ENCODE assay signal across 20 cellular contexts in genomic region chr16:31076319-31076718, GRCh38. TPM values are rescaled to one million over a fixed set of nuclear protein-coding genes. Genes with fewer than 3 reads are reported as not detected.
DNase-seq lines count a peak whose midpoint lies in the region; ATAC-seq, FAIRE-seq and TF ChIP-seq lines count a peak whose summit lies in the region.
"Had no signal": no experiment of that assay in that cellular context is flagged by ENCODE, and none has a peak within 500 bp of the region (broad histone marks: within the 10 kb centered on the region; RNA-seq: fewer than 3 reads in every experiment).

No MANE protein-coding gene starts in this region.

- H3K79me2 ChIP-seq in HepG2 (ENCODE audit: insufficient read depth, low read length) = peaks cover 37% of the 10 kb centered on the region

- peaks cover 27% of the 10 kb centered on the region for H3K36me3 Mint-ChIP-seq in WTC11

- DNase-seq in Right ventricle myocardium inferior (ENCODE audit: missing footprints) (peak; percentile 56), cardiac septum (ENCODE audit: low spot score) (no peak), WTC11 (ENCODE audit: low spot score) (no peak), HepG2 (ENCODE audit: low spot score) (no peak), upper lobe of right lung (no peak), occipital lobe (lab: John Stamatoyannopoulos, UW) (no peak), vagina (ENCODE audit: extremely low spot score in 2 of 2) (no peak), coronary artery (ENCODE audit: low spot score) (no peak)
- DNase-seq: activated CD8-positive, alpha-beta memory T cell treated with anti-CD3 and anti-CD28 coated beads, Interleukin-2, amount 50 U/mL, for 48 hours; GF-D8; HFFc6; midbrain; NCI-H1048; NCI-H2081; NCI-H510A treated with DMSO at 0.1 percent for 48 hours had no signal

- H3K4me3 ChIP-seq in HepG2 (replicated peaks in 1 of 3; ENCODE audit: insufficient read depth in 1 of 3, low read depth in 2 of 3, low read length in 3 of 3) = no peak overlapping the region
- H3K4me3 ChIP-seq in upper lobe of right lung = no peak overlapping the region
- no peak overlapping the region for H3K4me3 ChIP-seq in vagina
- no peak overlapping the region for H3K4me3 ChIP-seq in coronary artery
- H3K4me3 ChIP-seq: esophagus muscularis mucosa had no signal

- peak overlapping the region; percentile 90 for H3K4me3 Mint-ChIP-seq in WTC11

- no peak overlapping the region for H3K27ac Mint-ChIP-seq in WTC11

- H3K4me1 Mint-ChIP-seq in WTC11 = peaks cover 19% of the 10 kb centered on the region

- no peak overlapping the region for H2AFZ ChIP-seq in HepG2 (ENCODE audit: low read length)

- no peak for TF ChIP-seq CTCF in WTC11 (IDR thresholded peaks at IDR 0.05)
- TF ChIP-seq CTCF in HepG2 (CRISPR knock-in tag; IDR thresholded peaks at IDR 0.05) = no peak
- TF ChIP-seq CTCF in upper lobe of right lung (IDR thresholded peaks at IDR 0.05) = no peak
- no peak for TF ChIP-seq CTCF in vagina (IDR thresholded peaks at IDR 0.05)
- TF ChIP-seq CTCF in coronary artery (IDR thresholded peaks at IDR 0.05) = no peak

- CTCF ChIA-PET in WTC11 (lab: Charles Lee) = no interaction called here
- CTCF ChIA-PET in HepG2 (lab: Yijun Ruan, JAX; ENCODE audit: low intra/inter-chr PET ratio, low total read pairs) = no interaction called here

- in situ Hi-C loops in HepG2 (cut with HindIII; ENCODE audit: extremely low pct_ligation_motif_present, low pct_unique_long_range_greater_than_20kb) = no loop called here

- H3K9ac ChIP-seq in HepG2 (ENCODE audit: insufficient read depth, low read depth, low read length) = peak overlapping the region; percentile 2; the same call in 1 of the 2 replicates
- H3K9ac ChIP-seq: KMS-11 had no signal

- H3K27ac ChIP-seq in HepG2 (ENCODE audit: extremely low read length, insufficient read depth, low read length) (no peak overlapping the region), upper lobe of right lung (no peak overlapping the region), vagina (no peak overlapping the region), coronary artery (no peak overlapping the region)
- H3K27ac ChIP-seq: esophagus muscularis mucosa, KMS-11 had no signal

- H3K4me1 ChIP-seq in HepG2 (ENCODE audit: insufficient read depth, low read length) (peaks cover 19% of the 10 kb centered on the region), upper lobe of right lung (peaks cover 22% of the 10 kb centered on the region), vagina (peaks cover 31% of the 10 kb centered on the region)

- no peak overlapping the region for H3K4me2 ChIP-seq in HepG2 (ENCODE audit: low read depth, low read length)

- TF ChIP-seq EP300 in HepG2 (IDR thresholded peaks at IDR 0.05; ENCODE audit: low read depth in 2 of 2, low read length in 2 of 2) (no peak), HepG2 (CRISPR knock-in tag; IDR thresholded peaks at IDR 0.05; ENCODE audit: borderline replicate concordance) (no peak)

- no peak; a peak in 1 of 4 replicates for TF ChIP-seq POLR2A in HepG2 (IDR thresholded peaks at IDR 0.05; ENCODE audit: insufficient read depth in 1 of 2, low read depth in 2 of 2, low read length in 2 of 2)
- no peak for TF ChIP-seq POLR2A in vagina (IDR thresholded peaks at IDR 0.05)

- WGBS in HepG2 (ENCODE audit: low lambda C conversion rate) = 85% methylated on average over 16 of the region's 16 CpGs

- POLR2A ChIA-PET in WTC11 (lab: Charles Lee) (no interaction called here), HepG2 (lab: Yijun Ruan, JAX) (interaction anchor here (0.9 to 1.4 kb wide), 2 partner anchors 17 to 41 kb away, joined by 4 to 5 read pairs; partner anchors contain the start of gene KAT8)

- intact Hi-C loops in Right ventricle myocardium inferior (cut with DNase I) = loop anchor here (10.0 kb wide), 1 partner anchor 378 kb away; the partner anchor contains the start of gene ARMC5
- intact Hi-C loops in cardiac septum (cut with DNase I) = loop anchor here (5.0 kb wide), 1 partner anchor 89 kb away; the partner anchor contains the start of gene HSD3B7
- intact Hi-C loops in HepG2 (cut with micrococcal nuclease; ENCODE audit: unreplicated experiment) = no loop called here
- intact Hi-C loops in upper lobe of right lung (cut with DNase I) = no loop called here
- intact Hi-C loops in vagina (cut with DNase I) = loop anchor here (10.0 kb wide), 1 partner anchor 92 kb away; the partner anchor contains the start of gene HSD3B7

- no peak for TF ChIP-seq RAD21 in HepG2 (CRISPR knock-in tag; IDR thresholded peaks at IDR 0.05)

- no peaks in the 10 kb centered on the region for H4K20me1 ChIP-seq in HepG2 (ENCODE audit: insufficient read depth, low read length)

- ATAC-seq in Right ventricle myocardium inferior (no peak), WTC11 (no peak), HepG2 (no peak), upper lobe of right lung (no peak)
- ATAC-seq: sciatic nerve had no signal

- no peaks in the 10 kb centered on the region for H3K27me3 Mint-ChIP-seq in WTC11 (ENCODE audit: low read depth)
- H3K27me3 Mint-ChIP-seq: stimulated activated naive CD8-positive, alpha-beta T cell treated with anti-CD3 and anti-CD28 coated beads, Interleukin-15, Interleukin-2, amounts not matched to agents 100 ng/mL and 50 ng/mL, for 24 hours had no signal

- no peak for FAIRE-seq in HepG2 (lab: Jason Lieb, UNC)
- FAIRE-seq: urothelium cell line had no signal

- H3K36me3 ChIP-seq in HepG2 (replicated peaks in 1 of 2; ENCODE audit: control insufficient read depth in 1 of 2, insufficient read depth in 2 of 2, low read length in 2 of 2) = peaks cover 27 to 44% of the 10 kb centered on the region in 2 experiments; a peak in 4 of 5 replicates
- H3K36me3 ChIP-seq in upper lobe of right lung = peaks cover 51% of the 10 kb centered on the region
- H3K36me3 ChIP-seq in vagina = peaks cover 0 to 51% of the 10 kb centered on the region in 2 donors

- no peaks in the 10 kb centered on the region for H3K9me3 ChIP-seq in HepG2 (ENCODE audit: low read length)
- no peaks in the 10 kb centered on the region for H3K9me3 ChIP-seq in upper lobe of right lung
- no peaks in the 10 kb centered on the region for H3K9me3 ChIP-seq in vagina
- H3K9me3 ChIP-seq: esophagus muscularis mucosa had no signal

- H3K9me3 Mint-ChIP-seq in WTC11 = no peaks in the 10 kb centered on the region
- H3K9me3 Mint-ChIP-seq: HFFc6; stimulated activated naive CD8-positive, alpha-beta T cell treated with anti-CD3 and anti-CD28 coated beads, Interleukin-15, Interleukin-2, amounts not matched to agents 100 ng/mL and 50 ng/mL, for 24 hours had no signal

- BruUV-seq in HepG2 (replicated peaks; lab: Mats Ljungman, UMichigan) = no TSS peak

- H3K27me3 ChIP-seq in HepG2 (ENCODE audit: control insufficient read depth in 1 of 2, insufficient read depth in 2 of 2, low read length in 2 of 2) (no peaks in the 10 kb centered on the region; a peak in 1 of 5 replicates), upper lobe of right lung (no peaks in the 10 kb centered on the region), vagina (no peaks in the 10 kb centered on the region)
- H3K27me3 ChIP-seq: esophagus muscularis mucosa had no signal

RNA-seq across cellular contexts. Expression of gene ZNF646, which starts 2.1 kb away (rescaled TPM):
- total RNA-seq in Right ventricle myocardium inferior = 9.9 TPM
- 9.6 TPM for total RNA-seq in cardiac septum
- total RNA-seq in WTC11 (2021) = 26.7 to 29.3 TPM (median 29.1 TPM) in 3 replicates
- 7.8 and 10.9 TPM in 2 replicates for total RNA-seq in HepG2 (2016; rRNA removed; fragmentation: Illumina TruSeq; extraction: Trizol)
- total RNA-seq in HepG2 (2016; cell fraction: cytosol; rRNA removed; fragmentation: Illumina TruSeq; extraction: Trizol; ENCODE audit: low read depth) = 1.7 and 2.4 TPM in 2 replicates
- total RNA-seq in HepG2 (2016; cell fraction: insoluble cytoplasmic fraction; rRNA removed; fragmentation: Illumina TruSeq; extraction: Trizol) = 6.8 and 11.1 TPM in 2 replicates
- 5.0 and 5.3 TPM in 2 replicates for total RNA-seq in HepG2 (2016; cell fraction: membrane; rRNA removed; fragmentation: Illumina TruSeq; extraction: Trizol)
- 14.4 and 16.7 TPM in 2 replicates for total RNA-seq in HepG2 (2016; cell fraction: nucleus; rRNA removed; fragmentation: Illumina TruSeq; extraction: Trizol)
- 3.4 and 4.4 TPM in 2 replicates for polyA plus RNA-seq in HepG2 (2011; rRNA removed)
- 2.2 and 2.9 TPM in 2 replicates for polyA plus RNA-seq in HepG2 (2011; cell fraction: cytosol; rRNA removed)
- polyA plus RNA-seq in HepG2 (2011; cell fraction: nucleus; rRNA removed) = 19.6 and 21.3 TPM in 2 replicates
- polyA plus RNA-seq in HepG2 (2012) = 5.6 and 5.8 TPM in 2 replicates
- 0.38 and 0.43 TPM in 2 replicates for polyA plus RNA-seq in HepG2 (2016; cell fraction: cytosol; fragmentation: Illumina TruSeq; extraction: Trizol; ENCODE audit: low read depth)
- 3.7 and 4.7 TPM in 2 replicates for polyA plus RNA-seq in HepG2 (2016; cell fraction: insoluble cytoplasmic fraction; fragmentation: Illumina TruSeq; extraction: Trizol; ENCODE audit: low read depth)
- 0.90 and 0.94 TPM in 2 replicates for polyA plus RNA-seq in HepG2 (2016; cell fraction: membrane; fragmentation: Illumina TruSeq; extraction: Trizol; ENCODE audit: low read depth)
- 22.6 and 23.3 TPM in 2 replicates for polyA plus RNA-seq in HepG2 (2016; cell fraction: nucleus; fragmentation: Illumina TruSeq; extraction: Trizol; ENCODE audit: insufficient read depth, low read depth)
- polyA minus RNA-seq in HepG2 (2011; rRNA and poly(A)+ RNA removed; ENCODE audit: low replicate concordance) = 29.7 and 32.7 TPM in 2 replicates
- 4.2 and 5.8 TPM in 2 replicates for polyA minus RNA-seq in HepG2 (2011; cell fraction: cytosol; rRNA and poly(A)+ RNA removed)
- 26.1 and 29.9 TPM in 2 replicates for polyA minus RNA-seq in HepG2 (2011; cell fraction: nucleus; rRNA and poly(A)+ RNA removed)
- 20.6 TPM for total RNA-seq in upper lobe of right lung
- 16.5 TPM for total RNA-seq in occipital lobe
- total RNA-seq in vagina = 10.6 TPM

RNA-seq across cellular contexts. Expression of gene ZNF668, which starts 2.3 kb away (rescaled TPM):
- total RNA-seq in Right ventricle myocardium inferior = 5.3 TPM
- total RNA-seq in cardiac septum = 5.9 TPM
- total RNA-seq in WTC11 (2021) = 13.5 to 17.3 TPM (median 16.6 TPM) in 3 replicates
- total RNA-seq in HepG2 (2016; rRNA removed; fragmentation: Illumina TruSeq; extraction: Trizol) = 7.5 and 9.8 TPM in 2 replicates
- total RNA-seq in HepG2 (2016; cell fraction: cytosol; rRNA removed; fragmentation: Illumina TruSeq; extraction: Trizol; ENCODE audit: low read depth) = 1.9 and 3.1 TPM in 2 replicates
- 6.4 and 9.6 TPM in 2 replicates for total RNA-seq in HepG2 (2016; cell fraction: insoluble cytoplasmic fraction; rRNA removed; fragmentation: Illumina TruSeq; extraction: Trizol)
- 4.6 and 4.9 TPM in 2 replicates for total RNA-seq in HepG2 (2016; cell fraction: membrane; rRNA removed; fragmentation: Illumina TruSeq; extraction: Trizol)
- total RNA-seq in HepG2 (2016; cell fraction: nucleus; rRNA removed; fragmentation: Illumina TruSeq; extraction: Trizol) = 6.1 and 6.8 TPM in 2 replicates
- 3.8 and 4.0 TPM in 2 replicates for polyA plus RNA-seq in HepG2 (2011; rRNA removed)
- polyA plus RNA-seq in HepG2 (2011; cell fraction: cytosol; rRNA removed) = 3.9 and 6.3 TPM in 2 replicates
- polyA plus RNA-seq in HepG2 (2011; cell fraction: nucleus; rRNA removed) = 8.8 and 11.7 TPM in 2 replicates
- polyA plus RNA-seq in HepG2 (2012) = 3.5 and 5.1 TPM in 2 replicates
- polyA plus RNA-seq in HepG2 (2016; cell fraction: cytosol; fragmentation: Illumina TruSeq; extraction: Trizol; ENCODE audit: low read depth) = 1.0 and 1.1 TPM in 2 replicates
- polyA plus RNA-seq in HepG2 (2016; cell fraction: insoluble cytoplasmic fraction; fragmentation: Illumina TruSeq; extraction: Trizol; ENCODE audit: low read depth) = 7.3 and 8.1 TPM in 2 replicates
- polyA plus RNA-seq in HepG2 (2016; cell fraction: membrane; fragmentation: Illumina TruSeq; extraction: Trizol; ENCODE audit: low read depth) = 2.8 and 2.9 TPM in 2 replicates
- polyA plus RNA-seq in HepG2 (2016; cell fraction: nucleus; fragmentation: Illumina TruSeq; extraction: Trizol; ENCODE audit: insufficient read depth, low read depth) = 8.4 and 9.3 TPM in 2 replicates
- 17.4 and 23.8 TPM in 2 replicates for polyA minus RNA-seq in HepG2 (2011; rRNA and poly(A)+ RNA removed; ENCODE audit: low replicate concordance)
- polyA minus RNA-seq in HepG2 (2011; cell fraction: cytosol; rRNA and poly(A)+ RNA removed) = 4.4 and 4.8 TPM in 2 replicates
- 5.5 and 6.5 TPM in 2 replicates for polyA minus RNA-seq in HepG2 (2011; cell fraction: nucleus; rRNA and poly(A)+ RNA removed)
- total RNA-seq in upper lobe of right lung = 8.3 TPM
- total RNA-seq in occipital lobe = 5.3 TPM
- total RNA-seq in vagina = 5.4 TPM

RNA-seq across cellular contexts. Expression of gene PRSS53, which starts 12.4 kb away (rescaled TPM):
- total RNA-seq in Right ventricle myocardium inferior (0.62 TPM), cardiac septum (0.59 TPM), WTC11 (2021) (2.5 to 4.9 TPM (median 4.1 TPM) in 3 replicates), HepG2 (2016; rRNA removed; fragmentation: Illumina TruSeq; extraction: Trizol) (0.65 and 2.2 TPM in 2 replicates), upper lobe of right lung (1.8 TPM), occipital lobe (2.2 TPM), vagina (2.0 TPM)
- total RNA-seq in HepG2 (2016; cell fraction: cytosol; rRNA removed; fragmentation: Illumina TruSeq; extraction: Trizol; ENCODE audit: low read depth) = 0.61 and 0.62 TPM in 2 replicates
- 0.46 and 2.8 TPM in 2 replicates for total RNA-seq in HepG2 (2016; cell fraction: insoluble cytoplasmic fraction; rRNA removed; fragmentation: Illumina TruSeq; extraction: Trizol)
- total RNA-seq in HepG2 (2016; cell fraction: membrane; rRNA removed; fragmentation: Illumina TruSeq; extraction: Trizol) = 0.49 and 0.52 TPM in 2 replicates
- total RNA-seq in HepG2 (2016; cell fraction: nucleus; rRNA removed; fragmentation: Illumina TruSeq; extraction: Trizol) = 3.2 and 4.5 TPM in 2 replicates
- 6.9 and 7.4 TPM in 2 replicates for polyA plus RNA-seq in HepG2 (2011; rRNA removed)
- polyA plus RNA-seq in HepG2 (2011; cell fraction: cytosol; rRNA removed) = 1.0 and 1.6 TPM in 2 replicates
- 103 and 136 TPM in 2 replicates for polyA plus RNA-seq in HepG2 (2011; cell fraction: nucleus; rRNA removed)
- 3.6 and 7.5 TPM in 2 replicates for polyA plus RNA-seq in HepG2 (2012)
- polyA plus RNA-seq in HepG2 (2016; cell fraction: cytosol; fragmentation: Illumina TruSeq; extraction: Trizol; ENCODE audit: low read depth) = 0.19 and 0.26 TPM in 2 replicates
- 0.60 TPM in 1 of 2 replicates, not detected in the other for polyA plus RNA-seq in HepG2 (2016; cell fraction: insoluble cytoplasmic fraction; fragmentation: Illumina TruSeq; extraction: Trizol; ENCODE audit: low read depth)
- 0.09 and 0.53 TPM in 2 replicates for polyA plus RNA-seq in HepG2 (2016; cell fraction: membrane; fragmentation: Illumina TruSeq; extraction: Trizol; ENCODE audit: low read depth)
- 6.4 and 11.2 TPM in 2 replicates for polyA plus RNA-seq in HepG2 (2016; cell fraction: nucleus; fragmentation: Illumina TruSeq; extraction: Trizol; ENCODE audit: insufficient read depth, low read depth)
- 2.8 and 9.1 TPM in 2 replicates for polyA minus RNA-seq in HepG2 (2011; rRNA and poly(A)+ RNA removed; ENCODE audit: low replicate concordance)
- 0.49 and 0.70 TPM in 2 replicates for polyA minus RNA-seq in HepG2 (2011; cell fraction: cytosol; rRNA and poly(A)+ RNA removed)
- polyA minus RNA-seq in HepG2 (2011; cell fraction: nucleus; rRNA and poly(A)+ RNA removed) = 21.0 and 21.8 TPM in 2 replicates

RNA-seq across cellular contexts. Expression of gene VKORC1, which starts 18.3 kb away (rescaled TPM):
- total RNA-seq in Right ventricle myocardium inferior = 41.1 TPM
- 42.1 TPM for total RNA-seq in cardiac septum
- 85.7 to 114 TPM (median 110 TPM) in 3 replicates for total RNA-seq in WTC11 (2021)
- 92.1 and 141 TPM in 2 replicates for total RNA-seq in HepG2 (2016; rRNA removed; fragmentation: Illumina TruSeq; extraction: Trizol)
- 108 and 123 TPM in 2 replicates for total RNA-seq in HepG2 (2016; cell fraction: cytosol; rRNA removed; fragmentation: Illumina TruSeq; extraction: Trizol; ENCODE audit: low read depth)
- 100 and 140 TPM in 2 replicates for total RNA-seq in HepG2 (2016; cell fraction: insoluble cytoplasmic fraction; rRNA removed; fragmentation: Illumina TruSeq; extraction: Trizol)
- 83.8 and 103 TPM in 2 replicates for total RNA-seq in HepG2 (2016; cell fraction: membrane; rRNA removed; fragmentation: Illumina TruSeq; extraction: Trizol)
- 94.6 and 113 TPM in 2 replicates for total RNA-seq in HepG2 (2016; cell fraction: nucleus; rRNA removed; fragmentation: Illumina TruSeq; extraction: Trizol)
- 613 and 615 TPM in 2 replicates for polyA plus RNA-seq in HepG2 (2011; rRNA removed)
- 980 and 1,226 TPM in 2 replicates for polyA plus RNA-seq in HepG2 (2011; cell fraction: cytosol; rRNA removed)
- 399 and 426 TPM in 2 replicates for polyA plus RNA-seq in HepG2 (2011; cell fraction: nucleus; rRNA removed)
- 226 and 325 TPM in 2 replicates for polyA plus RNA-seq in HepG2 (2012)
- polyA plus RNA-seq in HepG2 (2016; cell fraction: cytosol; fragmentation: Illumina TruSeq; extraction: Trizol; ENCODE audit: low read depth) = 88.3 and 112 TPM in 2 replicates
- 134 and 149 TPM in 2 replicates for polyA plus RNA-seq in HepG2 (2016; cell fraction: insoluble cytoplasmic fraction; fragmentation: Illumina TruSeq; extraction: Trizol; ENCODE audit: low read depth)
- polyA plus RNA-seq in HepG2 (2016; cell fraction: membrane; fragmentation: Illumina TruSeq; extraction: Trizol; ENCODE audit: low read depth) = 106 and 112 TPM in 2 replicates
- 220 and 229 TPM in 2 replicates for polyA plus RNA-seq in HepG2 (2016; cell fraction: nucleus; fragmentation: Illumina TruSeq; extraction: Trizol; ENCODE audit: insufficient read depth, low read depth)
- 450 and 1,230 TPM in 2 replicates for polyA minus RNA-seq in HepG2 (2011; rRNA and poly(A)+ RNA removed; ENCODE audit: low replicate concordance)
- polyA minus RNA-seq in HepG2 (2011; cell fraction: cytosol; rRNA and poly(A)+ RNA removed) = 139 and 156 TPM in 2 replicates
- polyA minus RNA-seq in HepG2 (2011; cell fraction: nucleus; rRNA and poly(A)+ RNA removed) = 91.0 and 99.1 TPM in 2 replicates
- 72.7 TPM for total RNA-seq in upper lobe of right lung
- total RNA-seq in occipital lobe = 30.7 TPM
- 123 TPM for total RNA-seq in vagina

RNA-seq across cellular contexts. Expression of gene BCKDK, which starts 31.9 kb away (rescaled TPM):
- 79.7 TPM for total RNA-seq in Right ventricle myocardium inferior
- total RNA-seq in cardiac septum = 56.4 TPM
- total RNA-seq in WTC11 (2021) = 58.3 to 71.3 TPM (median 69.3 TPM) in 3 replicates
- 24.9 and 25.2 TPM in 2 replicates for total RNA-seq in HepG2 (2016; rRNA removed; fragmentation: Illumina TruSeq; extraction: Trizol)
- total RNA-seq in HepG2 (2016; cell fraction: cytosol; rRNA removed; fragmentation: Illumina TruSeq; extraction: Trizol; ENCODE audit: low read depth) = 25.2 and 38.0 TPM in 2 replicates
- total RNA-seq in HepG2 (2016; cell fraction: insoluble cytoplasmic fraction; rRNA removed; fragmentation: Illumina TruSeq; extraction: Trizol) = 21.6 and 21.9 TPM in 2 replicates
- total RNA-seq in HepG2 (2016; cell fraction: membrane; rRNA removed; fragmentation: Illumina TruSeq; extraction: Trizol) = 42.8 and 61.6 TPM in 2 replicates
- 12.9 and 14.9 TPM in 2 replicates for total RNA-seq in HepG2 (2016; cell fraction: nucleus; rRNA removed; fragmentation: Illumina TruSeq; extraction: Trizol)
- polyA plus RNA-seq in HepG2 (2011; rRNA removed) = 42.6 and 54.2 TPM in 2 replicates
- polyA plus RNA-seq in HepG2 (2011; cell fraction: cytosol; rRNA removed) = 29.2 and 38.9 TPM in 2 replicates
- polyA plus RNA-seq in HepG2 (2011; cell fraction: nucleus; rRNA removed) = 119 and 127 TPM in 2 replicates
- 36.4 and 39.6 TPM in 2 replicates for polyA plus RNA-seq in HepG2 (2012)
- 61.2 and 88.9 TPM in 2 replicates for polyA plus RNA-seq in HepG2 (2016; cell fraction: cytosol; fragmentation: Illumina TruSeq; extraction: Trizol; ENCODE audit: low read depth)
- 38.3 and 44.6 TPM in 2 replicates for polyA plus RNA-seq in HepG2 (2016; cell fraction: insoluble cytoplasmic fraction; fragmentation: Illumina TruSeq; extraction: Trizol; ENCODE audit: low read depth)
- polyA plus RNA-seq in HepG2 (2016; cell fraction: membrane; fragmentation: Illumina TruSeq; extraction: Trizol; ENCODE audit: low read depth) = 82.3 and 100 TPM in 2 replicates
- 34.1 and 38.8 TPM in 2 replicates for polyA plus RNA-seq in HepG2 (2016; cell fraction: nucleus; fragmentation: Illumina TruSeq; extraction: Trizol; ENCODE audit: insufficient read depth, low read depth)
- 34.7 and 50.5 TPM in 2 replicates for polyA minus RNA-seq in HepG2 (2011; rRNA and poly(A)+ RNA removed; ENCODE audit: low replicate concordance)
- polyA minus RNA-seq in HepG2 (2011; cell fraction: cytosol; rRNA and poly(A)+ RNA removed) = 23.9 and 34.2 TPM in 2 replicates
- polyA minus RNA-seq in HepG2 (2011; cell fraction: nucleus; rRNA and poly(A)+ RNA removed) = 25.6 and 37.4 TPM in 2 replicates
- 33.3 TPM for total RNA-seq in upper lobe of right lung
- total RNA-seq in occipital lobe = 12.6 TPM
- 48.9 TPM for total RNA-seq in vagina

Comparison
In these comparisons a context has a peak if more than half of its experiments do, and no peak if none do; other contexts are left out.
1. intact Hi-C loops: an anchor here in Right ventricle myocardium inferior (10.0 kb wide), cardiac septum (5.0 kb wide) and vagina (10.0 kb wide); none called in HepG2 and upper lobe of right lung.